Comparison of ENCODE assay signal across 1 cellular context in the genomic region with DNA sequence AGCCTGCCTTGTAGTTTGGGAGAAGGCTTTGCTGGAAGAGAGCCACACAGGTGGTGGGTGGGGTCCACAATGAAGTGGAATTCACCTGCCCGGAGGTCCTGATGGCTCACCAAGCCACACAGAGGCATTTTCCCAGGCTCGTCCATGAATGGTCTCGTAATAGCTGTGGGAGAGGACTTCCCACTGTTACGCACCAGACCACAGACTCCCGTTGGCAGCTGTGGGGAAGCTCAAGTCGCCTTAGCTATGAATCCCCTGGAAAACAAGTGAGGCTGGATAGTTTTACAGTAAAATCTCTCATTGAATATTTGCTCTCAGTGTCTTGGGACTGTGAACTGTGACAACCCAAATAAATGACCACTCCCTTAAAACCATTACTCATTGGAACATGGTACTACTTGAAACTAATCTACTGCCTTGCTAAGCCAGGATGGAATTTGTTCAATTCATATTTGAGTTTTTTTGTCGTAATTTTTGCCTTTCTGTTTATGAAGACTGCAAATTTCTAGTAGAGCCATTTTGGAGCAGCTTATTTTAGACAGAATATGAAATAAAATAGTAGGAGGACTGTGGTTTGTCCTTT.
TF ChIP-seq lines count a peak whose summit lies in the region.

No MANE protein-coding gene starts in this region.

TF ChIP-seq in IMR-90, 13 proteins besides CTCF, POLR2A, EP300 and RAD21:
- TF ChIP-seq, protein P1, sequence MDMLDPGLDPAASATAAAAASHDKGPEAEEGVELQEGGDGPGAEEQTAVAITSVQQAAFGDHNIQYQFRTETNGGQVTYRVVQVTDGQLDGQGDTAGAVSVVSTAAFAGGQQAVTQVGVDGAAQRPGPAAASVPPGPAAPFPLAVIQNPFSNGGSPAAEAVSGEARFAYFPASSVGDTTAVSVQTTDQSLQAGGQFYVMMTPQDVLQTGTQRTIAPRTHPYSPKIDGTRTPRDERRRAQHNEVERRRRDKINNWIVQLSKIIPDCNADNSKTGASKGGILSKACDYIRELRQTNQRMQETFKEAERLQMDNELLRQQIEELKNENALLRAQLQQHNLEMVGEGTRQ (IDR thresholded peaks at IDR 0.05; ENCODE audit: low read depth, low read length): no peak
- TF ChIP-seq RCOR1 (IDR thresholded peaks at IDR 0.05; ENCODE audit: insufficient replicate concordance, low read length): no peak
- TF ChIP-seq CHD1 (IDR thresholded peaks at IDR 0.05; ENCODE audit: low read depth, low read length): no peak
- no peak for TF ChIP-seq MXI1 (IDR thresholded peaks at IDR 0.05; ENCODE audit: borderline replicate concordance, low read depth, low read length)
- no peak for TF ChIP-seq BHLHE40 (IDR thresholded peaks at IDR 0.05; ENCODE audit: low read depth, low read length)
- TF ChIP-seq SMC3 (IDR thresholded peaks at IDR 0.05; ENCODE audit: low read depth, low read length): no peak
- TF ChIP-seq MAFK (IDR thresholded peaks at IDR 0.05; ENCODE audit: low read depth, low read length): no peak
- TF ChIP-seq, protein P2, sequence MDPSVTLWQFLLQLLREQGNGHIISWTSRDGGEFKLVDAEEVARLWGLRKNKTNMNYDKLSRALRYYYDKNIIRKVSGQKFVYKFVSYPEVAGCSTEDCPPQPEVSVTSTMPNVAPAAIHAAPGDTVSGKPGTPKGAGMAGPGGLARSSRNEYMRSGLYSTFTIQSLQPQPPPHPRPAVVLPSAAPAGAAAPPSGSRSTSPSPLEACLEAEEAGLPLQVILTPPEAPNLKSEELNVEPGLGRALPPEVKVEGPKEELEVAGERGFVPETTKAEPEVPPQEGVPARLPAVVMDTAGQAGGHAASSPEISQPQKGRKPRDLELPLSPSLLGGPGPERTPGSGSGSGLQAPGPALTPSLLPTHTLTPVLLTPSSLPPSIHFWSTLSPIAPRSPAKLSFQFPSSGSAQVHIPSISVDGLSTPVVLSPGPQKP (IDR thresholded peaks at IDR 0.05; ENCODE audit: borderline replicate concordance, low read depth, low read length): no peak
- TF ChIP-seq RFX5 (IDR thresholded peaks at IDR 0.05; ENCODE audit: low read depth, low read length): no peak
- TF ChIP-seq MAZ (IDR thresholded peaks at IDR 0.05; ENCODE audit: borderline replicate concordance, low read depth, low read length): no peak
TF ChIP-seq in IMR-90: peak in this region for 0.
